Comparison of ENCODE assay signal across 21 cellular contexts in genomic region chr16:67036323-67036741, GRCh38. TPM values are rescaled to one million over a fixed set of nuclear protein-coding genes. Genes with fewer than 3 reads are reported as not detected.
DNase-seq lines count a peak whose midpoint lies in the region; ATAC-seq and TF ChIP-seq lines count a peak whose summit lies in the region.
"Had no signal": no experiment of that assay in that cellular context is flagged by ENCODE, and none has a peak within 500 bp of the region (broad histone marks: within the 10 kb centered on the region; RNA-seq: fewer than 3 reads in every experiment).

No MANE protein-coding gene starts in this region.

- H3K9me3 ChIP-seq in SK-N-SH: no peaks in the 10 kb centered on the region
- no peaks in the 10 kb centered on the region for H3K9me3 ChIP-seq in skeletal muscle satellite cell (replicated peaks; ENCODE audit: low read length)
- H3K9me3 ChIP-seq in colonic mucosa: no peaks in the 10 kb centered on the region
- H3K9me3 ChIP-seq: breast epithelium, esophagus squamous epithelium had no signal

- H3K27me3 ChIP-seq in SK-N-SH (ENCODE audit: insufficient read depth): no peaks in the 10 kb centered on the region
- H3K27me3 ChIP-seq in skeletal muscle satellite cell (ENCODE audit: control insufficient read depth, insufficient read depth, low read length): no peaks in the 10 kb centered on the region
- no peaks in the 10 kb centered on the region for H3K27me3 ChIP-seq in colonic mucosa
- H3K27me3 ChIP-seq: breast epithelium, dorsolateral prefrontal cortex, esophagus squamous epithelium had no signal

- peaks cover 63% of the 10 kb centered on the region for H3K4me1 Mint-ChIP-seq in activated CD4-positive, alpha-beta T cell treated with anti-CD3 and anti-CD28 coated beads, Interleukin-2, amount 10 ng/mL, durations not matched to agents 24 days and 14 days

- H3F3A ChIP-seq in SK-N-SH (replicated peaks; ENCODE audit: insufficient read depth): peaks cover 14% of the 10 kb centered on the region

- H3K27me3 Mint-ChIP-seq in activated CD4-positive, alpha-beta T cell treated with anti-CD3 and anti-CD28 coated beads, Interleukin-2, amount 10 ng/mL, durations not matched to agents 24 days and 14 days: no peaks in the 10 kb centered on the region
- H3K27me3 Mint-ChIP-seq: activated naive CD8-positive, alpha-beta T cell; activated T-cell treated with anti-CD3 and anti-CD28 coated beads, Interleukin-2, amount 50 U/mL, for 24 hours had no signal

- no peak overlapping the region for H3K9ac ChIP-seq in SK-N-SH
- H3K9ac ChIP-seq in skeletal muscle satellite cell (ENCODE audit: low read depth, low read length): no peak overlapping the region
- H3K9ac ChIP-seq in colonic mucosa (ENCODE audit: low read depth in 2 of 2, low read length in 2 of 2): no peak overlapping the region

- POLR2A ChIA-PET in SK-N-SH (lab: Yijun Ruan, JAX): no interaction called here

- peaks cover 100% of the 10 kb centered on the region for H3K79me2 ChIP-seq in SK-N-SH (ENCODE audit: insufficient read depth)

- no peaks in the 10 kb centered on the region for H3K9me3 Mint-ChIP-seq in activated CD4-positive, alpha-beta T cell treated with anti-CD3 and anti-CD28 coated beads, Interleukin-2, amount 10 ng/mL, durations not matched to agents 24 days and 14 days
- H3K9me3 Mint-ChIP-seq: activated T-cell treated with anti-CD3 and anti-CD28 coated beads, Interleukin-2, amount 50 U/mL, for 24 hours; CD8-positive, alpha-beta T cell; mesothelial cell of epicardium; neural crest cell had no signal

- H3K27ac ChIP-seq in SK-N-SH (ENCODE audit: low read depth in 2 of 2, low read length in 1 of 2): peak overlapping the region; percentile 44 to 58; a peak in 3 of 4 replicates
- no peak overlapping the region for H3K27ac ChIP-seq in colonic mucosa
- H3K27ac ChIP-seq: breast epithelium, esophagus squamous epithelium had no signal

- no peaks in the 10 kb centered on the region for H3K9me2 ChIP-seq in SK-N-SH

- no peak for TF ChIP-seq RAD21 in SK-N-SH (IDR thresholded peaks at IDR 0.05; ENCODE audit: low read length)

- CTCF ChIA-PET in SK-N-SH (lab: Yijun Ruan, JAX): interaction anchor here (1.3 kb wide), 1 partner anchor 65 kb away, joined by 4 read pairs; no protein-coding TSS in a partner anchor

- peak in 1 of 2 experiments; percentile 37; a peak in 1 of 4 replicates for TF ChIP-seq EP300 in SK-N-SH (IDR thresholded peaks at IDR 0.05; ENCODE audit: borderline replicate concordance in 1 of 2, low read depth in 1 of 2, low read length in 1 of 2)

- H3K4me1 ChIP-seq in SK-N-SH (ENCODE audit: control insufficient read depth in 1 of 2, insufficient read depth in 2 of 2, low read depth in 1 of 2, low read length in 1 of 2) (peaks cover 7 to 43% of the 10 kb centered on the region in 2 experiments), skeletal muscle satellite cell (ENCODE audit: control insufficient read depth, insufficient read depth, low read length) (peaks cover 40% of the 10 kb centered on the region), colonic mucosa (no peaks in the 10 kb centered on the region)

- no peak overlapping the region for H3K4me3 Mint-ChIP-seq in activated CD4-positive, alpha-beta T cell treated with anti-CD3 and anti-CD28 coated beads, Interleukin-2, amount 10 ng/mL, durations not matched to agents 24 days and 14 days
- H3K4me3 Mint-ChIP-seq: activated naive CD8-positive, alpha-beta T cell; activated T-cell treated with anti-CD3 and anti-CD28 coated beads, Interleukin-2, amount 50 U/mL, for 24 hours; CD8-positive, alpha-beta T cell; mesothelial cell of epicardium; neural crest cell had no signal

- H3K36me3 ChIP-seq in SK-N-SH (replicated peaks in 1 of 2; ENCODE audit: control insufficient read depth in 1 of 2, insufficient read depth in 2 of 2, low read length in 1 of 2) (peaks cover 26 to 71% of the 10 kb centered on the region in 2 experiments), skeletal muscle satellite cell (ENCODE audit: insufficient read depth, low read length) (peaks cover 49% of the 10 kb centered on the region), colonic mucosa (no peaks in the 10 kb centered on the region)
- H3K36me3 ChIP-seq: breast epithelium had no signal

- TF ChIP-seq CTCF in SK-N-SH (IDR thresholded peaks at IDR 0.05) (no peak), colonic mucosa (IDR thresholded peaks at IDR 0.05) (no peak)

- H3K4me2 ChIP-seq in SK-N-SH (peak overlapping the region; percentile 57), skeletal muscle satellite cell (ENCODE audit: low read length) (peak overlapping the region; percentile 3)

- ATAC-seq in GM18861 (IDR thresholded peaks at IDR 0.05; ENCODE audit: unreplicated experiment): no peak
- ATAC-seq: CD8-positive, alpha-beta T cell; right cardiac atrium had no signal

- no peak overlapping the region for H3K27ac Mint-ChIP-seq in activated CD4-positive, alpha-beta T cell treated with anti-CD3 and anti-CD28 coated beads, Interleukin-2, amount 10 ng/mL, durations not matched to agents 24 days and 14 days
- H3K27ac Mint-ChIP-seq: activated naive CD8-positive, alpha-beta T cell; activated T-cell treated with anti-CD3 and anti-CD28 coated beads, Interleukin-2, amount 50 U/mL, for 24 hours; CD8-positive, alpha-beta T cell; mesothelial cell of epicardium had no signal

- intact Hi-C loops in activated CD4-positive, alpha-beta T cell treated with anti-CD3 and anti-CD28 coated beads, Interleukin-2, amount 10 ng/mL, durations not matched to agents 24 days and 14 days (cut with micrococcal nuclease): no loop called here
- intact Hi-C loops in colonic mucosa (cut with DNase I): no loop called here

- 66% methylated on average over 5 of the region's 5 CpGs for WGBS in SK-N-SH (ENCODE audit: low lambda C conversion rate)

- DNase-seq in activated CD4-positive, alpha-beta T cell treated with anti-CD3 and anti-CD28 coated beads, Interleukin-2, amount 10 ng/mL, durations not matched to agents 24 days and 14 days: peak; percentile 29
- DNase-seq in activated CD4-positive, alpha-beta T cell treated with anti-CD3 and anti-CD28 coated beads, Interleukin-2, amount 50 U/mL, for 4 hours: no peak
- DNase-seq in SK-N-SH (no peak), fibroblast of peridontal ligament (ENCODE audit: extremely low read depth) (peak; percentile 87), colonic mucosa (no peak), RKO (ENCODE audit: low spot score) (no peak)
- DNase-seq: ACHN; activated T-cell treated with anti-CD3 and anti-CD28 coated beads, Interleukin-2, amount 50 U/mL, for 24 hours; CD8-positive, alpha-beta T cell; DMS79 treated with DMSO at 0.1 percent for 48 hours; dorsolateral prefrontal cortex; esophagus squamous epithelium; NCI-H1694 treated with DMSO at 0.1 percent for 48 hours; right cardiac atrium had no signal

- no peak overlapping the region for H2AFZ ChIP-seq in SK-N-SH (ENCODE audit: low read depth)

- H4K20me1 ChIP-seq in SK-N-SH (ENCODE audit: insufficient read depth): peaks cover 74% of the 10 kb centered on the region

- H3K36me3 Mint-ChIP-seq in activated CD4-positive, alpha-beta T cell treated with anti-CD3 and anti-CD28 coated beads, Interleukin-2, amount 10 ng/mL, durations not matched to agents 24 days and 14 days (ENCODE audit: low read depth): peaks cover 75% of the 10 kb centered on the region

- H3K4me3 ChIP-seq in SK-N-SH (ENCODE audit: low read depth in 2 of 2, low read length in 1 of 2) (no peak overlapping the region), skeletal muscle satellite cell (ENCODE audit: low read length) (no peak overlapping the region), colonic mucosa (no peak overlapping the region)
- H3K4me3 ChIP-seq: breast epithelium, esophagus squamous epithelium had no signal

TF ChIP-seq in SK-N-SH, 30 proteins besides CTCF, POLR2A, EP300 and RAD21:
- TF ChIP-seq PBX3 (IDR thresholded peaks at IDR 0.05) (peak; percentile 10; the same call in 1 of the 2 replicates), TAF1 (IDR thresholded peaks at IDR 0.05; ENCODE audit: borderline replicate concordance, low read depth, low read length) (no peak), TCF12 (IDR thresholded peaks at IDR 0.05) (peak; percentile 63)

RNA-seq across cellular contexts. Expression of gene CBFB, which starts 7.4 kb away (rescaled TPM):
- 163 and 172 TPM in 2 replicates for total RNA-seq in activated CD4-positive, alpha-beta T cell treated with anti-CD3 and anti-CD28 coated beads, Interleukin-2, amount 10 ng/mL, durations not matched to agents 24 days and 14 days
- polyA plus RNA-seq in SK-N-SH (2012; rRNA removed): 38.8 and 40.1 TPM in 2 replicates
- 53.2 and 79.2 TPM in 2 replicates for polyA plus RNA-seq in SK-N-SH (2012; cell fraction: cytosol; rRNA removed)
- 23.6 and 34.2 TPM in 2 replicates for polyA plus RNA-seq in SK-N-SH (2012; cell fraction: nucleus; rRNA removed)
- 76.4 and 93.0 TPM in 2 replicates for total RNA-seq in skeletal muscle satellite cell (2012; rRNA removed)
- total RNA-seq in colonic mucosa: 10 to 100 TPM; 41.5 TPM

RNA-seq across cellular contexts. Expression of gene CES4A, which starts 47.9 kb away (rescaled TPM):
- 27.0 and 27.5 TPM in 2 replicates for total RNA-seq in activated CD4-positive, alpha-beta T cell treated with anti-CD3 and anti-CD28 coated beads, Interleukin-2, amount 10 ng/mL, durations not matched to agents 24 days and 14 days
- 7.3 and 13.2 TPM in 2 replicates for polyA plus RNA-seq in SK-N-SH (2012; rRNA removed)
- polyA plus RNA-seq in SK-N-SH (2012; cell fraction: cytosol; rRNA removed): 1.8 and 2.6 TPM in 2 replicates
- polyA plus RNA-seq in SK-N-SH (2012; cell fraction: nucleus; rRNA removed): 86.2 and 87.9 TPM in 2 replicates
- total RNA-seq in skeletal muscle satellite cell (2012; rRNA removed): 0.44 and 1.0 TPM in 2 replicates
- total RNA-seq in colonic mucosa: 1 to 10 TPM; 5.9 to 7.8 TPM
- total RNA-seq: H4 had no signal

Comparison
In these comparisons a context has a peak if more than half of its experiments do, and no peak if none do; other contexts are left out.
1. DNase-seq: peak in activated CD4-positive, alpha-beta T cell treated with anti-CD3 and anti-CD28 coated beads, Interleukin-2, amount 10 ng/mL, durations not matched to agents 24 days and 14 days (single experiment) and fibroblast of peridontal ligament (single experiment); none in activated CD4-positive, alpha-beta T cell treated with anti-CD3 and anti-CD28 coated beads, Interleukin-2, amount 50 U/mL, for 4 hours (0 of 2), SK-N-SH (single experiment), colonic mucosa (single experiment) and RKO (single experiment).